In the genomic region with DNA sequence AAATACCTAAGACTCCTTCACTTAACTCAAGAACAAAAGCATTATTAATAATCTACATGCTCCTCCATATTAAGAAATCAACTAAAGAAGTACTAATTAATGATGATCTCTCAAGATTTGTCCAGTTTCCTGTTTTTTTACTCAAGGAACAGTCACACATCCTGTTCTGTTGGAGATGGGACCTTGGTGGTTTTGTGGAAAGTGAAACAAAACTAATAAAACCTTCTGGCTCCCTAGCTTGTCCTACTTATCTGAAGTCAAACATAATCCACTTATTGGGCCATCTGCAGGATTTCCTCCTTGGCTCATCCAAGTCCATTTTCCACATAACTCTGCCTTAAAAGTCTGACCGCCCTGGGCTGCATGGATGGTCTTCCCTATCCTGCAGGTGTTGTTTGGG, we compare ENCODE assay signal across 11 cellular contexts.
DNase-seq lines count a peak whose midpoint lies in the region; ATAC-seq and TF ChIP-seq lines count a peak whose summit lies in the region.
"Had no signal": no experiment of that assay in that cellular context is flagged by ENCODE, and none has a peak within 500 bp of the region (broad histone marks: within the 10 kb centered on the region; RNA-seq: fewer than 3 reads in every experiment).

No MANE protein-coding gene starts in this region.

- H3K27me3 Mint-ChIP-seq in T-cell (no peaks in the 10 kb centered on the region), natural killer cell (ENCODE audit: low read depth in 2 of 2) (no peaks in the 10 kb centered on the region), endodermal cell (ENCODE audit: insufficient read depth) (peaks cover under 1% of the 10 kb centered on the region)

- H3K27ac ChIP-seq in C4-2B (peak overlapping the region; percentile 9; the same call in 1 of the 2 replicates), endodermal cell (ENCODE audit: low read depth, low read length) (no peak overlapping the region)
- H3K27ac ChIP-seq: cardiac muscle cell had no signal

- no peak overlapping the region for H3K9ac ChIP-seq in endodermal cell (ENCODE audit: extremely low read depth, low read length, poor library complexity, severe bottlenecking)

- WGBS in endodermal cell (ENCODE audit: insufficient coverage in 1 of 2, insufficient read length in 1 of 2), 2 experiments, result 89% methylated on average over 1 of the region's 1 CpG; no CpG with 5 or more reads in 1 of the 2 experiments

- no peaks in the 10 kb centered on the region for H3K4me1 ChIP-seq in endodermal cell (ENCODE audit: control insufficient read depth, insufficient read depth, low read length)

- ATAC-seq in T-cell (replicated peaks in 1 of 4) (no peak), natural killer cell (no peak)

- peaks cover 33% of the 10 kb centered on the region for H3K27me3 ChIP-seq in endodermal cell (ENCODE audit: control insufficient read depth, insufficient read depth, low read length, poor library complexity, severe bottlenecking)
- H3K27me3 ChIP-seq: cardiac muscle cell had no signal

- H3K4me1 Mint-ChIP-seq in T-cell (peaks cover 6 to 37% (median 18%) of the 10 kb centered on the region in 3 donors), natural killer cell (peaks cover 86 to 93% of the 10 kb centered on the region in 2 donors), endodermal cell (peaks cover 4% of the 10 kb centered on the region)

- CTCF ChIA-PET in T-cell (lab: Charles Lee), result interaction anchor here in 1 of 2 donors (1.2 kb wide), 1 partner anchor 19 kb away, joined by 4 read pairs; no protein-coding TSS in a partner anchor

- no peaks in the 10 kb centered on the region for H3K9me3 ChIP-seq in endodermal cell (ENCODE audit: control insufficient read depth, low read length)

- H3K4me3 ChIP-seq in endodermal cell (ENCODE audit: low read length), result no peak overlapping the region
- H3K4me3 ChIP-seq: cardiac muscle cell, skin epidermis had no signal

- H3K9me3 Mint-ChIP-seq in T-cell (no peaks in the 10 kb centered on the region), natural killer cell (no peaks in the 10 kb centered on the region), endodermal cell (no peaks in the 10 kb centered on the region)
- H3K9me3 Mint-ChIP-seq: activated T-helper 2 cell treated with anti-CD3 and anti-CD28 coated beads, Interferon-gamma antibody, Interleukin-2, Interleukin-4, amounts not matched to agents 10 μg/mL and 5 μg/mL and 100 μg/mL, durations not matched to agents 14 hours and 24 hours and 36 hours had no signal

- intact Hi-C loops in natural killer cell (cut with micrococcal nuclease), result no loop called here

- no peak for TF ChIP-seq CTCF in C4-2B (conservative IDR thresholded peaks at IDR 0.05)
- TF ChIP-seq CTCF in natural killer cell (IDR thresholded peaks at IDR 0.05), result no peak
- no peak for TF ChIP-seq CTCF in endodermal cell (conservative IDR thresholded peaks at IDR 0.05)
- TF ChIP-seq CTCF in GM20000 (IDR thresholded peaks at IDR 0.05; ENCODE audit: extremely low read depth, missing control alignments), result no peak

- H3K36me3 Mint-ChIP-seq in T-cell, result no peaks in the 10 kb centered on the region
- H3K36me3 Mint-ChIP-seq in natural killer cell, result no peaks in the 10 kb centered on the region
- no peaks in the 10 kb centered on the region for H3K36me3 Mint-ChIP-seq in endodermal cell (ENCODE audit: low read depth)

- H3K4me3 Mint-ChIP-seq in T-cell (peak overlapping the region in 2 of 3 donors; percentile 6 to 25), natural killer cell (peak overlapping the region; percentile 97), endodermal cell (no peak overlapping the region)

- POLR2A ChIA-PET in T-cell (lab: Charles Lee), result no interaction called here

- H3K36me3 ChIP-seq in endodermal cell (ENCODE audit: control insufficient read depth, insufficient read depth, low read length), result no peaks in the 10 kb centered on the region
- H3K36me3 ChIP-seq: cardiac muscle cell had no signal

- peak; percentile 79 to 82 for DNase-seq in Kasumi-1 (lab: John Stamatoyannopoulos, UW)
- DNase-seq in T-cell, result no peak
- no peak for DNase-seq in natural killer cell
- DNase-seq in endodermal cell, result no peak
- no peak for DNase-seq in NCI-H1105 treated with DMSO at 0.1 percent for 48 hours (lab: John Stamatoyannopoulos, UW)
- DNase-seq in NCI-H748 (lab: John Stamatoyannopoulos, UW; ENCODE audit: unreplicated experiment), result no peak
- DNase-seq in GM20000 (ENCODE audit: low spot score), result no peak

- H3K27ac Mint-ChIP-seq in T-cell, result peak overlapping the region; percentile 72 to 75
- H3K27ac Mint-ChIP-seq in natural killer cell, result peak overlapping the region; percentile 95 to 99
- H3K27ac Mint-ChIP-seq in endodermal cell, result no peak overlapping the region
- H3K27ac Mint-ChIP-seq: activated T-helper 2 cell treated with anti-CD3 and anti-CD28 coated beads, Interferon-gamma antibody, Interleukin-2, Interleukin-4, amounts not matched to agents 10 μg/mL and 5 μg/mL and 100 μg/mL, durations not matched to agents 14 hours and 24 hours and 36 hours had no signal

Comparison
In these comparisons a context has a peak if more than half of its experiments do, and no peak if none do; other contexts are left out.
1. DNase-seq: peak in Kasumi-1 (2 of 2); none in T-cell (0 of 34), natural killer cell (single experiment), endodermal cell (single experiment), NCI-H1105 treated with DMSO at 0.1 percent for 48 hours (single experiment), NCI-H748 (single experiment) and GM20000 (single experiment).